Comparison of ENCODE assay signal across 1 cellular context in the genomic region with DNA sequence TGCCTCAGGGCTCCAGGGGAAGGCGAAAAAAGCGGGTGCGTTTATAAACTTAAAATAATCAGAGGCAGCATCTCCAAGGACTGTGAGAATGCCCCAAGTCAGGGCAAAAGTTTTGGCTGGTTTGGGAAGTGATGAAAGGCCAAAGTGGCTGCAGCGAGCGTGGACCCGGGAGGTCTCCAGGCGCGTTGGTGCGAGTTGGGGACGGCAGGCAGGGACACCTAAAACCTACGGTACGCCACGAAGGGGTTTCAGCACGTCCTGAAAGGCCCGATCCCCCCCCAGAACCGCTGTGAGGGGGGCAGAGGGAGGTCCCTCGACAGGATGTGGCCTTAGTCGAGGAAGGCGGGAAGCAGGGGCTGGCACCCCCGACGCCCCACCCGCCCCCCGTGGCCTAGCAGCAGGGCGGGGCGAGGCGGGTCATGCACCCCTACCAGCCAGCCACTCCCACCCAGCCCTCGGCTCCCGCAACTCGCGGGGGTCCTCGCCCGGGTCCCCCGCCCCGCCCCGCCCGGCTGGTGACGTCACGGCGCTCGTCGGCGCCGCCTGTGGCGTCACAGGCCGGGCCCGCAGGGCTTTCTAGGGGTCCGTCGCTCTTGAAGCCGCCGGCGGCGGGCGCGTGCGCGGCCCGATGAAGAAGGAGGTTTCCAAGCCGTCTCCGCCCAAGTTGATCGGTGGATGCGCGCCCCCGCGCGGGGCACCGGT.
TF ChIP-seq lines count a peak whose summit lies in the region.

A gene with protein sequence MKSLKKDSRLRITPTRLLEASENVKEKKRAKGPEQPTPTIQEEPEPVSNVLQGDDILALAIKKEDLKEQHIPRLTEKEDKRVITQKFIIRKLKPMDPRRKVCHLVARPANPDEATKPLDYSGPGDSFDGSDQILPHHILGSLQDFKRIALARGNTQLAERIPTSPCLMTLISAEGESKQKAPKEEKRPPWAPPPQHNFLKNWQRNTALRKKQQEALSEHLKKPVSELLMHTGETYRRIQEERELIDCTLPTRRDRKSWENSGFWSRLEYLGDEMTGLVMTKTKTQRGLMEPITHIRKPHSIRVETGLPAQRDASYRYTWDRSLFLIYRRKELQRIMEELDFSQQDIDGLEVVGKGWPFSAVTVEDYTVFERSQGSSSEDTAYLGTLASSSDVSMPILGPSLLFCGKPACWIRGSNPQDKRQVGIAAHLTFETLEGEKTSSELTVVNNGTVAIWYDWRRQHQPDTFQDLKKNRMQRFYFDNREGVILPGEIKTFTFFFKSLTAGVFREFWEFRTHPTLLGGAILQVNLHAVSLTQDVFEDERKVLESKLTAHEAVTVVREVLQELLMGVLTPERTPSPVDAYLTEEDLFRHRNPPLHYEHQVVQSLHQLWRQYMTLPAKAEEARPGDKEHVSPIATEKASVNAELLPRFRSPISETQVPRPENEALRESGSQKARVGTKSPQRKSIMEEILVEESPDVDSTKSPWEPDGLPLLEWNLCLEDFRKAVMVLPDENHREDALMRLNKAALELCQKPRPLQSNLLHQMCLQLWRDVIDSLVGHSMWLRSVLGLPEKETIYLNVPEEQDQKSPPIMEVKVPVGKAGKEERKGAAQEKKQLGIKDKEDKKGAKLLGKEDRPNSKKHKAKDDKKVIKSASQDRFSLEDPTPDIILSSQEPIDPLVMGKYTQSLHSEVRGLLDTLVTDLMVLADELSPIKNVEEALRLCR (plus strand): TSS at position 569 of the 702 bp plus-strand sequence. CDS start 236 bp downstream, outside the sequence.

TF ChIP-seq in neural cell, 6 proteins besides CTCF, POLR2A, EP300 and RAD21 (continued from another document):
- TF ChIP-seq, protein P1, sequence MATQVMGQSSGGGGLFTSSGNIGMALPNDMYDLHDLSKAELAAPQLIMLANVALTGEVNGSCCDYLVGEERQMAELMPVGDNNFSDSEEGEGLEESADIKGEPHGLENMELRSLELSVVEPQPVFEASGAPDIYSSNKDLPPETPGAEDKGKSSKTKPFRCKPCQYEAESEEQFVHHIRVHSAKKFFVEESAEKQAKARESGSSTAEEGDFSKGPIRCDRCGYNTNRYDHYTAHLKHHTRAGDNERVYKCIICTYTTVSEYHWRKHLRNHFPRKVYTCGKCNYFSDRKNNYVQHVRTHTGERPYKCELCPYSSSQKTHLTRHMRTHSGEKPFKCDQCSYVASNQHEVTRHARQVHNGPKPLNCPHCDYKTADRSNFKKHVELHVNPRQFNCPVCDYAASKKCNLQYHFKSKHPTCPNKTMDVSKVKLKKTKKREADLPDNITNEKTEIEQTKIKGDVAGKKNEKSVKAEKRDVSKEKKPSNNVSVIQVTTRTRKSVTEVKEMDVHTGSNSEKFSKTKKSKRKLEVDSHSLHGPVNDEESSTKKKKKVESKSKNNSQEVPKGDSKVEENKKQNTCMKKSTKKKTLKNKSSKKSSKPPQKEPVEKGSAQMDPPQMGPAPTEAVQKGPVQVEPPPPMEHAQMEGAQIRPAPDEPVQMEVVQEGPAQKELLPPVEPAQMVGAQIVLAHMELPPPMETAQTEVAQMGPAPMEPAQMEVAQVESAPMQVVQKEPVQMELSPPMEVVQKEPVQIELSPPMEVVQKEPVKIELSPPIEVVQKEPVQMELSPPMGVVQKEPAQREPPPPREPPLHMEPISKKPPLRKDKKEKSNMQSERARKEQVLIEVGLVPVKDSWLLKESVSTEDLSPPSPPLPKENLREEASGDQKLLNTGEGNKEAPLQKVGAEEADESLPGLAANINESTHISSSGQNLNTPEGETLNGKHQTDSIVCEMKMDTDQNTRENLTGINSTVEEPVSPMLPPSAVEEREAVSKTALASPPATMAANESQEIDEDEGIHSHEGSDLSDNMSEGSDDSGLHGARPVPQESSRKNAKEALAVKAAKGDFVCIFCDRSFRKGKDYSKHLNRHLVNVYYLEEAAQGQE (IDR thresholded peaks at IDR 0.05; ENCODE audit: borderline replicate concordance): no peak
- TF ChIP-seq POLR2AphosphoS5 (IDR thresholded peaks at IDR 0.05): no peak
